ENCODE assay signal across 1 cellular context in the genomic region with DNA sequence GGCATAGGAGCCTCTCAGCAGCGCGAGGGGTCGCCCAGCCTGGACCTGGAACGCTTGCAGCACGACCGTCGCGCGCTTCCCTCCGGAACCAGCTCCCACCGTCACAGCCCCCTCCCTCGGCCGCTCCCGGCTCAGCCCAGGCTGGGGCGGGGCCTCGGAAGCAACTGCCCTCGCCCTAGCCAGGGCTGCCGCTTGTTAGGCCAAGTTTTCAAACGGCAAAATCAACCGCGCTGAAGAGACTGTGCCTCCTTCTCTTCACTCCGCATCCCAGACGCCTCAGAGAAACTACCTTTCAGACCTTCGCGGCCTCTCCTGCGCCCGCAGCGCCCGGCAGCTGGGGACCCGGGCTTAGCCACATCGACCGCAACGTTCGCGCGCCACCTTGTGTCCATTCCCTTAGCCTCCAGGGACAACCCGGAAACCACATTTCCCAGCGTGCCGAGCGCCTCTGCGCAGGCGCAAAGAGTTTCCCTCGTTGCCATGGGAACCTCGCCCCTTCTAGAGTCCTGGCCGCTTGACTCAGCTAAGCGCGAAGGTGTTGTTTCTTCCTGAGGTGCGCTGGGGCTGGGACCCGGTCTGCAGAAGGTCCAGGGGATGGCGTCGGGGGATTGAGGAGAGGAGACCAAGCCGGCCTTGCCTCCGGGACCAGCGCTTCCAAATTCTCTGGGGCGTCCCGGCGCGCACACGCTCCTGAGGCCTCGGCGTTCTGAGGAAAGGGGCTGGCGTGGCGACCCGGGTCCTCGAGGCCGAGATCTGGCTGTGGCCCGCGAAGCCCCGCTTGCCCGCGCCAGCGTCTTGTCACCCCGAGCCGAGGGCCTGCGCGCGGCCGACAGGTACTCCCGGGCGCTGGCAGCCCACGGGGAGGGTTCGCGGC.
TF ChIP-seq lines count a peak whose summit lies in the region.

No MANE protein-coding gene starts in this region.

TF ChIP-seq in neural cell, 6 proteins besides CTCF, POLR2A, EP300 and RAD21 (continued from another document):
- TF ChIP-seq, protein P1, sequence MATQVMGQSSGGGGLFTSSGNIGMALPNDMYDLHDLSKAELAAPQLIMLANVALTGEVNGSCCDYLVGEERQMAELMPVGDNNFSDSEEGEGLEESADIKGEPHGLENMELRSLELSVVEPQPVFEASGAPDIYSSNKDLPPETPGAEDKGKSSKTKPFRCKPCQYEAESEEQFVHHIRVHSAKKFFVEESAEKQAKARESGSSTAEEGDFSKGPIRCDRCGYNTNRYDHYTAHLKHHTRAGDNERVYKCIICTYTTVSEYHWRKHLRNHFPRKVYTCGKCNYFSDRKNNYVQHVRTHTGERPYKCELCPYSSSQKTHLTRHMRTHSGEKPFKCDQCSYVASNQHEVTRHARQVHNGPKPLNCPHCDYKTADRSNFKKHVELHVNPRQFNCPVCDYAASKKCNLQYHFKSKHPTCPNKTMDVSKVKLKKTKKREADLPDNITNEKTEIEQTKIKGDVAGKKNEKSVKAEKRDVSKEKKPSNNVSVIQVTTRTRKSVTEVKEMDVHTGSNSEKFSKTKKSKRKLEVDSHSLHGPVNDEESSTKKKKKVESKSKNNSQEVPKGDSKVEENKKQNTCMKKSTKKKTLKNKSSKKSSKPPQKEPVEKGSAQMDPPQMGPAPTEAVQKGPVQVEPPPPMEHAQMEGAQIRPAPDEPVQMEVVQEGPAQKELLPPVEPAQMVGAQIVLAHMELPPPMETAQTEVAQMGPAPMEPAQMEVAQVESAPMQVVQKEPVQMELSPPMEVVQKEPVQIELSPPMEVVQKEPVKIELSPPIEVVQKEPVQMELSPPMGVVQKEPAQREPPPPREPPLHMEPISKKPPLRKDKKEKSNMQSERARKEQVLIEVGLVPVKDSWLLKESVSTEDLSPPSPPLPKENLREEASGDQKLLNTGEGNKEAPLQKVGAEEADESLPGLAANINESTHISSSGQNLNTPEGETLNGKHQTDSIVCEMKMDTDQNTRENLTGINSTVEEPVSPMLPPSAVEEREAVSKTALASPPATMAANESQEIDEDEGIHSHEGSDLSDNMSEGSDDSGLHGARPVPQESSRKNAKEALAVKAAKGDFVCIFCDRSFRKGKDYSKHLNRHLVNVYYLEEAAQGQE (IDR thresholded peaks at IDR 0.05; ENCODE audit: borderline replicate concordance), result no peak
- TF ChIP-seq EZH2 (IDR thresholded peaks at IDR 0.05; ENCODE audit: borderline replicate concordance, insufficient read depth, low read length, poor library complexity, severe bottlenecking), result no peak
TF ChIP-seq in neural cell: peak in this region for 4.
